27 cellular contexts compared by ENCODE assay signal in genomic region chr19:3748965-3749364, GRCh38. TPM values are rescaled to one million over a fixed set of nuclear protein-coding genes. Genes with fewer than 3 reads are reported as not detected.
"Had no signal": no experiment of that assay in that cellular context is flagged by ENCODE, and none has a peak within 500 bp of the region (broad histone marks: within the 10 kb centered on the region; RNA-seq: fewer than 3 reads in every experiment).

No MANE protein-coding gene starts in this region.

- FAIRE-seq: endothelial cell of umbilical vein had no signal

- ATAC-seq: activated naive CD4-positive, alpha-beta T cell treated with anti-CD3 and anti-CD28 coated beads, Interleukin-2, amount 50 U/mL, for 72 hours; activated T-cell treated with anti-CD3 and anti-CD28 coated beads, Interleukin-2, amount 50 U/mL, for 72 hours; foreskin keratinocyte; heart right ventricle; naive thymus-derived CD4-positive, alpha-beta T cell; stimulated activated naive B cell treated with anti-CD40 and anti-IgM and Interleukin-4, amounts not matched to agents 10 μg/mL and 1 μg/mL and 100 μg/mL, for 72 hours had no signal

- H3K4me3 ChIP-seq: breast epithelium, esophagus muscularis mucosa, heart right ventricle, ovary, prostate gland, suprapubic skin, tibial artery had no signal

- H3K4me1 Mint-ChIP-seq: mesothelial cell of epicardium; naive thymus-derived CD4-positive, alpha-beta T cell; stimulated activated naive B cell treated with anti-CD40 and anti-IgM and Interleukin-4, amounts not matched to agents 10 μg/mL and 1 μg/mL and 100 μg/mL, for 72 hours had no signal

- H3K4me3 Mint-ChIP-seq: activated T-cell treated with anti-CD3 and anti-CD28 coated beads, Interleukin-2, amount 50 U/mL, for 72 hours; mesothelial cell of epicardium; naive thymus-derived CD4-positive, alpha-beta T cell; stimulated activated naive B cell treated with anti-CD40 and anti-IgM and Interleukin-4, amounts not matched to agents 10 μg/mL and 1 μg/mL and 100 μg/mL, for 72 hours; T-helper 2 cell treated with Interferon-gamma antibody and Interleukin-4, amounts not matched to agents 5 μg/mL and 100 μg/mL, for 36 hours had no signal

- H3K27ac Mint-ChIP-seq: activated naive CD4-positive, alpha-beta T cell treated with anti-CD3 and anti-CD28 coated beads, Interleukin-2, amount 50 U/mL, for 72 hours; activated T-cell treated with anti-CD3 and anti-CD28 coated beads, Interleukin-2, amount 50 U/mL, for 72 hours; mesothelial cell of epicardium; stimulated activated naive B cell treated with anti-CD40 and anti-IgM and Interleukin-4, amounts not matched to agents 10 μg/mL and 1 μg/mL and 100 μg/mL, for 72 hours; T-helper 2 cell treated with Interferon-gamma antibody and Interleukin-4, amounts not matched to agents 5 μg/mL and 100 μg/mL, for 36 hours had no signal

- H3K27me3 Mint-ChIP-seq: naive thymus-derived CD4-positive, alpha-beta T cell had no signal

- H3K4me1 ChIP-seq: breast epithelium, esophagus muscularis mucosa, foreskin keratinocyte, heart right ventricle, prostate gland, suprapubic skin, tibial artery had no signal

- H3K9me3 Mint-ChIP-seq: activated naive CD4-positive, alpha-beta T cell treated with anti-CD3 and anti-CD28 coated beads, Interleukin-2, amount 50 U/mL, for 72 hours; activated T-cell treated with anti-CD3 and anti-CD28 coated beads, Interleukin-2, amount 50 U/mL, for 72 hours; mesothelial cell of epicardium; stimulated activated naive B cell treated with anti-CD40 and anti-IgM and Interleukin-4, amounts not matched to agents 10 μg/mL and 1 μg/mL and 100 μg/mL, for 72 hours; T-helper 2 cell treated with Interferon-gamma antibody and Interleukin-4, amounts not matched to agents 5 μg/mL and 100 μg/mL, for 36 hours had no signal

- H3K9me3 ChIP-seq: breast epithelium, esophagus muscularis mucosa, heart right ventricle, ovary, prostate gland, suprapubic skin, tibial artery had no signal

- H3K36me3 ChIP-seq: breast epithelium, ovary had no signal

- H3K27me3 ChIP-seq: breast epithelium, foreskin keratinocyte, ovary, suprapubic skin had no signal

- H3K27ac ChIP-seq: breast epithelium, esophagus muscularis mucosa, foreskin keratinocyte, heart right ventricle, ovary, prostate gland, suprapubic skin, tibial artery had no signal

- DNase-seq: activated CD4-positive, alpha-beta T cell treated with anti-CD3 and anti-CD28 coated beads for 4 hours; activated CD4-positive, alpha-beta T cell treated with anti-CD3 and anti-CD28 coated beads, Interleukin-2, amount 50 U/mL, for 4 hours; activated naive CD4-positive, alpha-beta T cell; activated T-cell treated with anti-CD3 and anti-CD28 coated beads for 4 hours; activated T-cell treated with anti-CD3 and anti-CD28 coated beads, Interleukin-2, amount 50 U/mL, for 72 hours; central memory CD4-positive, alpha-beta T cell; foreskin keratinocyte; heart right ventricle; kidney glomerular epithelial cell; naive thymus-derived CD4-positive, alpha-beta T cell; ovary; stimulated activated CD4-positive, alpha-beta T cell treated with anti-CD3 and anti-CD28 coated beads, Interleukin-15, amount 100 ng/mL, for 24 hours; stimulated activated CD4-positive, alpha-beta T cell treated with anti-CD3 and anti-CD28 coated beads, Interleukin-2, amount 100 ng/mL, for 24 hours; stimulated activated naive B cell treated with anti-CD40 and anti-IgM and Interleukin-4, amounts not matched to agents 10 μg/mL and 1 μg/mL and 100 μg/mL, for 72 hours; tibial artery had no signal

RNA-seq across cellular contexts. Expression of gene RAX2, which starts 23.1 kb away (rescaled TPM):
- total RNA-seq: activated naive CD4-positive, alpha-beta T cell treated with anti-CD3 and anti-CD28 coated beads, Interleukin-2, amount 50 U/mL, for 72 hours; activated T-cell treated with anti-CD3 and anti-CD28 coated beads, Interleukin-2, amount 50 U/mL, for 72 hours; endothelial cell of umbilical vein; esophagus muscularis mucosa; foreskin keratinocyte; glomerular endothelial cell; heart right ventricle; lower leg skin; mesothelial cell of epicardium; naive thymus-derived CD4-positive, alpha-beta T cell; prostate gland; suprapubic skin; ureter had no signal
- polyA plus RNA-seq: endothelial cell of umbilical vein; foreskin keratinocyte; heart right ventricle; naive thymus-derived CD4-positive, alpha-beta T cell; neural cell had no signal

RNA-seq across cellular contexts. Expression of gene MATK, which starts 37.2 kb away (rescaled TPM):
- total RNA-seq: endothelial cell of umbilical vein, foreskin keratinocyte, glomerular endothelial cell had no signal
- polyA plus RNA-seq: endothelial cell of umbilical vein, foreskin keratinocyte had no signal

RNA-seq across cellular contexts. Expression of gene TJP3, which starts 40.8 kb away (rescaled TPM):
- total RNA-seq: endothelial cell of umbilical vein, foreskin keratinocyte, glomerular endothelial cell had no signal
- polyA plus RNA-seq: foreskin keratinocyte had no signal
